ENCODE assay signal across 27 cellular contexts in genomic region chr12:83933615-83934014, GRCh38.
"Had no signal": no experiment of that assay in that cellular context is flagged by ENCODE, and none has a peak within 500 bp of the region (broad histone marks: within the 10 kb centered on the region; RNA-seq: fewer than 3 reads in every experiment).

No MANE protein-coding gene starts in this region.

- H3K36me3 ChIP-seq: stomach, suprapubic skin, thoracic aorta, thyroid gland, tibial artery, tibial nerve, transverse colon, upper lobe of left lung, upper lobe of right lung, uterus, vagina had no signal

- H3K27ac ChIP-seq: stomach, suprapubic skin, testis, thoracic aorta, thyroid gland, tibial artery, tibial nerve, transverse colon, upper lobe of left lung, upper lobe of right lung, uterus, vagina had no signal

- FAIRE-seq: urothelium cell line had no signal

- H3K27me3 ChIP-seq: stomach, suprapubic skin, testis, thyroid gland, tibial artery, tibial nerve, transverse colon, upper lobe of left lung, upper lobe of right lung, uterus, vagina had no signal

- ATAC-seq: stimulated activated effector memory CD8-positive, alpha-beta T cell treated with anti-CD3 and anti-CD28 coated beads, Interleukin-12 subunit alpha, Interleukin-12 subunit beta, amount 100 ng/mL, for 72 hours; stimulated activated memory B cell treated with anti-CD40 and anti-IgM and Interleukin-4, amounts not matched to agents 10 μg/mL and 1 μg/mL and 100 μg/mL, for 72 hours; stimulated activated naive B cell treated with anti-CD40 and anti-IgM and Interleukin-4, amounts not matched to agents 10 μg/mL and 1 μg/mL and 100 μg/mL, for 72 hours; stimulated activated naive CD8-positive, alpha-beta T cell treated with anti-CD3 and anti-CD28 coated beads, Interleukin-15, amount 100 ng/mL, for 72 hours; stimulated activated naive CD8-positive, alpha-beta T cell treated with anti-CD3 and anti-CD28 coated beads, Interleukin-15, Interleukin-2, amounts not matched to agents 100 U/mL and 50 U/mL, for 24 hours; upper lobe of right lung had no signal

- H3K4me3 ChIP-seq: stomach, suprapubic skin, testis, thoracic aorta, thyroid gland, tibial artery, tibial nerve, transverse colon, upper lobe of left lung, upper lobe of right lung, uterus, vagina had no signal

- H3K9me3 ChIP-seq: suprapubic skin, testis, thoracic aorta, thyroid gland, tibial artery, tibial nerve, transverse colon, upper lobe of left lung, upper lobe of right lung, uterus, vagina had no signal

- H3K4me1 ChIP-seq: stomach, suprapubic skin, testis, thyroid gland, tibial artery, tibial nerve, transverse colon, upper lobe of left lung, upper lobe of right lung, uterus, vagina had no signal

- DNase-seq: stimulated activated CD4-positive, alpha-beta T cell treated with anti-CD3 and anti-CD28 coated beads, Interleukin-2, amount 100 ng/mL, for 48 hours; stimulated activated CD4-positive, alpha-beta T cell treated with anti-CD3 and anti-CD28 coated beads, Interleukin-4, amount 100 ng/mL, for 1 hour; stimulated activated CD4-positive, alpha-beta T cell treated with anti-CD3 and anti-CD28 coated beads, Interleukin-4, amount 100 ng/mL, for 24 hours; stimulated activated CD4-positive, alpha-beta T cell treated with anti-CD3 and anti-CD28 coated beads, Interleukin-4, amount 100 ng/mL, for 4 hours; stimulated activated CD8-positive, alpha-beta memory T cell treated with anti-CD3 and anti-CD28 coated beads, Interleukin-4, amount 100 ng/mL, for 48 hours; stimulated activated naive B cell treated with anti-CD40 and anti-IgM and Interleukin-4, amounts not matched to agents 10 μg/mL and 1 μg/mL and 100 μg/mL, for 72 hours; stimulated activated naive CD4-positive, alpha-beta T cell; stimulated activated naive CD4-positive, alpha-beta T cell treated with Interleukin-2 at 50 U/mL for 16 hours; stimulated activated naive CD8-positive, alpha-beta T cell treated with anti-CD3 and anti-CD28 coated beads, Interleukin-15, amount 100 ng/mL, for 72 hours; stimulated activated naive CD8-positive, alpha-beta T cell treated with anti-CD3 and anti-CD28 coated beads, Interleukin-15, Interleukin-2, amounts not matched to agents 100 U/mL and 50 U/mL, for 24 hours; stomach; substantia nigra; testis; thyroid gland; tibial artery; transverse colon; trophoblast cell; upper lobe of left lung; upper lobe of right lung; uterus had no signal
